Comparison of ENCODE assay signal across 8 cellular contexts in the genomic region with DNA sequence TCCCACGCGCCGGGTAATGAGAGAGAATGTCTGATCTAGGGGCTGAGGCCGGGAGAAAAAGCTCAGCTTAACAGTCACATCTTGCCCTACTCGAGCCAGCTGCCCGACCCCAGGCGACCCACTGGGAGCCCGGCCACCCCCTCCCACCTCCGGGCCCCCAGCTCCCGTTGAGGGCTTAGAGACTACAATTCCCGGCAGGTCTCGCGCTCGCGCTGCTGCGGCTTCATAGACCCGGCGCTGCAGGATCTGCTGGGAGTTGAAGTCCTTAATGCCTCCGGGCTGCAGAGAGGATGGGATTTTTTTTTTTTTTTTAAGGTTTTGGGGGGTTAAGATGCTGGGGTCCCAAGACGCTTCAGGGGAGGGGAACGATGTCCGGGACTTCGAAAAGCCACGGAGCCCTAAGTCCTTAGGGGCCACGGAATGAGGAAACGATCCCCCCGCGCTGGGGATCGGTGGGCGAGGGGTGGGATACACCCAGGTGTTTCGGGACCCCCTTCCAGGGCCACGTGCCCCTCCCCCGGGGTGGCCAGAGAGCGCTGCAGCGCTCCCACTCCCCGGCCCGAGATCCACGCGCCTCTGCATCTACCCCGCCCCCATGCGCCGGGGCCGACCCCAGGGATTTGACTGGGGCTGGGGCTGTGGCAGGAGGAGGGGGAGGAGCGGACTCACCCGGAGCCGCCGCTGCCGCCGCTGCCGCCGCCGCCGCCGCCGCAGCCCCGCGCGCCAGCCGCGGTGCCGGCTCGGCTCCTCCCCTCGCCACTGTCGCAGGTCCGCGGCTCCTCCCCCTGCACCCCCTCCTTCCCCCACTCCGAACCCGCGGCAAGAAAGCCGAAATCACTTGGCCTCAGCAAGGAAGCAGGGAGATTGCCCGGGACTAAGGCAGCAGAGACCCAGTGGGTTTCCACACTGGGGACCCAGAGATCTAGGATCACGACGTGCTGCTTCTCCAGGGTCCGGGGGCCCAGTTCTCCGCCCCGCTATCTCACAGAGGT. TPM values are rescaled to one million over a fixed set of nuclear protein-coding genes. Genes with fewer than 3 reads are reported as not detected.
DNase-seq lines count a peak whose midpoint lies in the region; ATAC-seq and TF ChIP-seq lines count a peak whose summit lies in the region.

A gene with protein sequence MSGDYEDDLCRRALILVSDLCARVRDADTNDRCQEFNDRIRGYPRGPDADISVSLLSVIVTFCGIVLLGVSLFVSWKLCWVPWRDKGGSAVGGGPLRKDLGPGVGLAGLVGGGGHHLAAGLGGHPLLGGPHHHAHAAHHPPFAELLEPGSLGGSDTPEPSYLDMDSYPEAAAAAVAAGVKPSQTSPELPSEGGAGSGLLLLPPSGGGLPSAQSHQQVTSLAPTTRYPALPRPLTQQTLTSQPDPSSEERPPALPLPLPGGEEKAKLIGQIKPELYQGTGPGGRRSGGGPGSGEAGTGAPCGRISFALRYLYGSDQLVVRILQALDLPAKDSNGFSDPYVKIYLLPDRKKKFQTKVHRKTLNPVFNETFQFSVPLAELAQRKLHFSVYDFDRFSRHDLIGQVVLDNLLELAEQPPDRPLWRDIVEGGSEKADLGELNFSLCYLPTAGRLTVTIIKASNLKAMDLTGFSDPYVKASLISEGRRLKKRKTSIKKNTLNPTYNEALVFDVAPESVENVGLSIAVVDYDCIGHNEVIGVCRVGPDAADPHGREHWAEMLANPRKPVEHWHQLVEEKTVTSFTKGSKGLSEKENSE (minus strand): TSS at position 761 of the 992 bp plus-strand sequence. CDS start 2,470 bp downstream, outside the sequence.

- no peak for TF ChIP-seq EP300 in gastroesophageal sphincter (IDR thresholded peaks at IDR 0.05)

- no peaks in the 10 kb centered on the region for H3K36me3 Mint-ChIP-seq in HFFc6 (ENCODE audit: low read depth)

- TF ChIP-seq POLR2A in gastroesophageal sphincter (IDR thresholded peaks at IDR 0.05): no peak

- H3K4me3 Mint-ChIP-seq in HFFc6: no peak within 1 kb of the TSS; the same call in 1 of the 2 replicates

- H3K4me1 Mint-ChIP-seq in HFFc6 (ENCODE audit: low read depth): no peaks in the 10 kb centered on the region

- H3K9me3 ChIP-seq in MG63 (peaks cover 5% of the 10 kb centered on the region; the same call in 1 of the 2 replicates), gastroesophageal sphincter (peaks cover 0 to 14% (median 0%) of the 10 kb centered on the region in 3 donors)

- H3K27me3 Mint-ChIP-seq in HFFc6 (ENCODE audit: insufficient read depth): peaks cover 37% of the 10 kb centered on the region

- H3K27ac ChIP-seq in gastroesophageal sphincter: no peak within 1 kb of the TSS

- H3K36me3 ChIP-seq in MG63 (no peaks in the 10 kb centered on the region), gastroesophageal sphincter (no peaks in the 10 kb centered on the region)

- peak; percentile 80 for DNase-seq in COLO829 (ENCODE audit: low spot score)
- peak; percentile 22 for DNase-seq in MG63
- DNase-seq in activated T-cell treated with anti-CD3 and anti-CD28 coated beads for 24 hours (ENCODE audit: low read depth): peak; percentile 29
- DNase-seq in nucleus accumbens (lab: John Stamatoyannopoulos, UW): peak in 54 of 56 donors; percentile 11 to 89 (median 50)
- no peak for DNase-seq in HFFc6
- no peak for DNase-seq in NCI-H446 treated with DMSO at 0.1 percent for 48 hours (lab: John Stamatoyannopoulos, UW)

- peaks cover 0 to 14% (median 0%) of the 10 kb centered on the region in 3 donors for H3K4me1 ChIP-seq in gastroesophageal sphincter

- H3K27me3 ChIP-seq in MG63 (peaks cover 79% of the 10 kb centered on the region), gastroesophageal sphincter (peaks cover 87% of the 10 kb centered on the region)

- TF ChIP-seq CTCF in gastroesophageal sphincter (IDR thresholded peaks at IDR 0.05) (no peak), HFFc6 (IDR thresholded peaks at IDR 0.05) (no peak)

- peak; percentile 67 for ATAC-seq in gastroesophageal sphincter
- ATAC-seq in GM19452 (IDR thresholded peaks at IDR 0.05; ENCODE audit: unreplicated experiment): no peak

- peaks cover 11% of the 10 kb centered on the region for H3K9me3 Mint-ChIP-seq in HFFc6

- no peak within 1 kb of the TSS for H3K27ac Mint-ChIP-seq in HFFc6

- H3K4me3 ChIP-seq in MG63 (no peak within 1 kb of the TSS), gastroesophageal sphincter (peak within 1 kb of the TSS in 1 of 2 donors; percentile 60)

- 0 to 10% methylated on average over 2 to 20 of the region's 76 CpGs for WGBS in gastroesophageal sphincter (ENCODE audit: low coverage in 1 of 2), 2 donors

RNA-seq across cellular contexts. Expression of the gene that starts here (rescaled TPM):
- total RNA-seq in MG63 (2014; rRNA removed; shearing (Covaris generic); ENCODE audit: low replicate concordance): not detected in 2 replicates
- under 1 TPM in 1 of 4 donors, not detected in 3; 0.42 TPM for total RNA-seq in gastroesophageal sphincter
- total RNA-seq in HFFc6 (2021; fragmentation: NEBNext Ultra II Directional; extraction: Animal tissue kit (Norgen Biotek cat#: 25700)): not detected

Comparison
In these comparisons a context has a peak if more than half of its experiments do, and no peak if none do; other contexts are left out.
1. Peak in DNase-seq in MG63; RNA of the gene not detected or under 1 TPM.
2. Peak in ATAC-seq in gastroesophageal sphincter; RNA of the gene not detected or under 1 TPM.
3. DNase-seq: peak in COLO829 (single experiment), activated T-cell treated with anti-CD3 and anti-CD28 coated beads for 24 hours (single experiment) and nucleus accumbens (54 of 56); none in HFFc6 (single experiment) and NCI-H446 treated with DMSO at 0.1 percent for 48 hours (single experiment).